Comparison of ENCODE assay signal across 11 cellular contexts in genomic region chr5:140214831-140215230, GRCh38. TPM values are rescaled to one million over a fixed set of nuclear protein-coding genes. Genes with fewer than 3 reads are reported as not detected.
A peak's percentile ranks its signal among the peaks of the same experiment; 100 is the strongest.
DNase-seq lines count a peak whose midpoint lies in the region; ATAC-seq and TF ChIP-seq lines count a peak whose summit lies in the region.
"Had no signal": no experiment of that assay in that cellular context is flagged by ENCODE, and none has a peak within 500 bp of the region (broad histone marks: within the 10 kb centered on the region; RNA-seq: fewer than 3 reads in every experiment).

No MANE protein-coding gene starts in this region.

- H3K27ac ChIP-seq in transverse colon, result no peak overlapping the region

- no peak for ATAC-seq in Right ventricle myocardium inferior
- ATAC-seq: Panc1 had no signal

- DNase-seq in cardiac septum (ENCODE audit: low spot score), result peak; percentile 79
- no peak for DNase-seq in Right ventricle myocardium inferior (ENCODE audit: missing footprints)
- DNase-seq in MV-4-11 (lab: John Stamatoyannopoulos, UW), result peak; percentile 91
- peak; percentile 44 to 67 for DNase-seq in cardiac fibroblast (ENCODE audit: low read depth in 2 of 2)
- DNase-seq in transverse colon, result peak; percentile 38
- no peak for DNase-seq in activated CD8-positive, alpha-beta memory T cell treated with anti-CD3 and anti-CD28 coated beads, Interleukin-2, amount 50 U/mL, for 48 hours
- no peak for DNase-seq in NCI-H774 (lab: John Stamatoyannopoulos, UW)
- DNase-seq in cerebellar nuclear complex (lab: John Stamatoyannopoulos, UW), result no peak
- DNase-seq: CD4-positive, CD25-positive, alpha-beta regulatory T cell; stimulated activated CD4-positive, alpha-beta T cell treated with anti-CD3 and anti-CD28 coated beads, Interleukin-2, amount 100 ng/mL, for 48 hours had no signal

- H3K4me1 ChIP-seq in transverse colon, result peaks cover 8 to 44% (median 35%) of the 10 kb centered on the region in 4 donors

- TF ChIP-seq EP300 in transverse colon (IDR thresholded peaks at IDR 0.05; ENCODE audit: low read depth), result no peak

- TF ChIP-seq POLR2A in transverse colon (IDR thresholded peaks at IDR 0.05), result no peak

- in situ Hi-C loops in transverse colon (cut with MboI; ENCODE audit: low pct_ligation_motif_present in 1 of 4, low pct_unique_long_range_greater_than_20kb in 1 of 4, low sequenced_read_pairs in 3 of 4), result no loop called here

- intact Hi-C loops in cardiac septum (cut with DNase I), result no loop called here
- intact Hi-C loops in Right ventricle myocardium inferior (cut with DNase I), result no loop called here
- intact Hi-C loops in transverse colon (cut with DNase I; ENCODE audit: low total_unique reads), result no loop called here

- TF ChIP-seq CTCF in cardiac fibroblast (IDR thresholded peaks at IDR 0.05; ENCODE audit: low read depth, low read length) (no peak), transverse colon (IDR thresholded peaks at IDR 0.05) (no peak)

- no peak overlapping the region for H3K4me3 ChIP-seq in cardiac fibroblast (replicated peaks in 1 of 2; ENCODE audit: low read depth in 2 of 2, low read length in 2 of 2)
- H3K4me3 ChIP-seq in transverse colon, result no peak overlapping the region

- 78 to 86% methylated on average over 2 to 4 of the region's 4 CpGs for WGBS in transverse colon (ENCODE audit: low coverage in 1 of 2), 2 donors

- no peaks in the 10 kb centered on the region for H3K36me3 ChIP-seq in transverse colon

- H3K9me3 ChIP-seq in transverse colon, result no peaks in the 10 kb centered on the region

- no peaks in the 10 kb centered on the region for H3K27me3 ChIP-seq in transverse colon

RNA-seq across cellular contexts. Expression of gene CYSTM1, which starts 39.8 kb away (rescaled TPM):
- total RNA-seq in cardiac septum (111 TPM), Right ventricle myocardium inferior (67.0 TPM), transverse colon (100 to 1,000 TPM in 2 of 4 donors, 10 to 100 TPM in 2; 32.8 to 264 (median 107) TPM)

Comparison
In these comparisons a context has a peak if more than half of its experiments do, and no peak if none do; other contexts are left out.
1. DNase-seq: peak in cardiac septum (single experiment), MV-4-11 (single experiment), cardiac fibroblast (2 of 2) and transverse colon (single experiment); none in Right ventricle myocardium inferior (single experiment), activated CD8-positive, alpha-beta memory T cell treated with anti-CD3 and anti-CD28 coated beads, Interleukin-2, amount 50 U/mL, for 48 hours (single experiment), NCI-H774 (single experiment) and cerebellar nuclear complex (0 of 2).